8 cellular contexts compared by ENCODE assay signal in the genomic region with DNA sequence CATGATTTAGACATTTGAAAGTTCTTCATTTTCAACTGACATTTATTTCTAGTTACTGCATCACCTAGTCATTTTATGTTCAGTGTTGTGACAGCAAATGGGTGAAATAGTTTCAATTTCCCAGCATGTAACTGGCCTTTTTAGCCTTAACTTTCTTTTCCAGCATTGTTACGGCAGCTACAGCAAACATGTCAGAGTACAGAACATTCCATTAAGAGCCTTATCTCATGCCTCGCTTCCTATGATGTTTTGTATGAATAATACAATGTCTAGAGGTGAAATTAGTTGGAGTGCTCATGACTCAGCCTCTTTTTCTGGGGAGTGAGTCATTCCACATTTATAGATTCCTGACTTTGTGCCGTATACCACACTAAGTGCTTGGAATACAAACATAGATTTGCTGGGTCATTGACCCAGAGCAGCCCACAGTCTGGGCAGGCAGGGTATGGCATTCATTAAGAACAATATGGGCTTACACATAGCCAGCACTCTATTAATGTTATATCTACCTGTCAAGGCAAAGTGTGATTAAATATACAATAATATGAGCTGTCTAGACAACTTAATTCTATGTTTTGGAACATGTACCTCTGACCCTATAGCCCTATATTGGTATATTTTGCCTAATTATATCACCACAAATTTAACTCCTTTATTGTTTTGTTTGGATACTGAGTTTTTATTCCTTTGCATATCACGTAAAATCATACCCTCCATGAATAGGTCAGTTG.
DNase-seq lines count a peak whose midpoint lies in the region; ATAC-seq and TF ChIP-seq lines count a peak whose summit lies in the region.

No MANE protein-coding gene starts in this region.

- CTCF ChIA-PET in HEK293 (lab: Yijun Ruan, JAX): interaction anchor here (0.6 to 1.8 kb wide), 10 partner anchors 11 to 465 kb away, joined by 3 to 5 read pairs (median 3); no protein-coding TSS in a partner anchor
- CTCF ChIA-PET in OCI-LY7 (lab: Charles Lee; ENCODE audit: unreplicated experiment): no interaction called here

- H3K27ac ChIP-seq in HEK293 (ENCODE audit: extremely low read depth, low read depth, low read length): peak overlapping the region; percentile 88
- H3K27ac ChIP-seq in heart left ventricle: peak overlapping the region; percentile 58 to 93 (median 86)
- H3K27ac ChIP-seq in spleen: peak overlapping the region in 5 of 8 donors; percentile 29 to 70 (median 61)
- no peak overlapping the region for H3K27ac ChIP-seq in OCI-LY7 (ENCODE audit: low read depth, low read length, poor library complexity, severe bottlenecking)

- no peaks in the 10 kb centered on the region for H3K79me2 ChIP-seq in OCI-LY7 (ENCODE audit: insufficient read depth, low read depth, low read length)

- ATAC-seq in heart left ventricle (peak; percentile 96 to 98 (median 98)), HG03097 (IDR thresholded peaks at IDR 0.05; ENCODE audit: low FRiP score, unreplicated experiment) (no peak), GM18502 (IDR thresholded peaks at IDR 0.05; ENCODE audit: poor library complexity, unreplicated experiment) (no peak)
- no peak for ATAC-seq in activated naive CD4-positive, alpha-beta T cell treated with anti-CD3 and anti-CD28 coated beads, Interleukin-2, amount 50 U/mL, for 72 hours

- H3K27me3 ChIP-seq in heart left ventricle (no peaks in the 10 kb centered on the region), spleen (replicated peaks in 1 of 7) (no peaks in the 10 kb centered on the region)

- peak; percentile 69 to 81 for DNase-seq in SHP77 (lab: John Stamatoyannopoulos, UW)
- DNase-seq in heart left ventricle: peak in 4 of 5 donors; percentile 21 to 49 (median 39)
- DNase-seq in spleen: no peak
- no peak for DNase-seq in activated naive CD4-positive, alpha-beta T cell treated with anti-CD3 and anti-CD28 coated beads, Interleukin-2, amount 50 U/mL, for 72 hours (ENCODE audit: low spot score in 2 of 2)
- DNase-seq in OCI-LY7 (ENCODE audit: low spot score): no peak

- TF ChIP-seq CTCF in HEK293 (tag by site-specific recombination; IDR thresholded peaks at IDR 0.05) (no peak), heart left ventricle (IDR thresholded peaks at IDR 0.05) (no peak), spleen (IDR thresholded peaks at IDR 0.05 in 8 of 11, conservative IDR thresholded peaks at IDR 0.05 in 3 of 11) (no peak), OCI-LY7 (conservative IDR thresholded peaks at IDR 0.05; ENCODE audit: low read length) (no peak)

- H4K20me1 ChIP-seq in OCI-LY7 (ENCODE audit: insufficient read depth, low read length): no peaks in the 10 kb centered on the region

- H3K36me3 Mint-ChIP-seq in activated naive CD4-positive, alpha-beta T cell treated with anti-CD3 and anti-CD28 coated beads, Interleukin-2, amount 50 U/mL, for 72 hours: peaks cover 0 to 9% of the 10 kb centered on the region in 2 donors

- peaks cover 20 to 26% of the 10 kb centered on the region in 2 donors for H3K9me3 Mint-ChIP-seq in activated naive CD4-positive, alpha-beta T cell treated with anti-CD3 and anti-CD28 coated beads, Interleukin-2, amount 50 U/mL, for 72 hours

- no peaks in the 10 kb centered on the region; the same call in 1 of the 2 replicates for H3K9me3 ChIP-seq in HEK293 (ENCODE audit: control insufficient read depth, insufficient read depth, low read depth, low read length)
- peaks cover 0 to 56% (median 9%) of the 10 kb centered on the region in 12 donors for H3K9me3 ChIP-seq in heart left ventricle
- peaks cover 0 to 31% (median 21%) of the 10 kb centered on the region in 8 donors for H3K9me3 ChIP-seq in spleen
- H3K9me3 ChIP-seq in OCI-LY7 (ENCODE audit: low read length): no peaks in the 10 kb centered on the region

- H3K9me2 ChIP-seq in OCI-LY7 (ENCODE audit: insufficient read depth, low read length): no peaks in the 10 kb centered on the region

- H3K36me3 ChIP-seq in HEK293 (ENCODE audit: control insufficient read depth in 2 of 2, insufficient read depth in 1 of 2, low read length in 2 of 2): no peaks in the 10 kb centered on the region
- H3K36me3 ChIP-seq in heart left ventricle: no peaks in the 10 kb centered on the region
- no peaks in the 10 kb centered on the region for H3K36me3 ChIP-seq in spleen
- no peaks in the 10 kb centered on the region for H3K36me3 ChIP-seq in OCI-LY7 (ENCODE audit: insufficient read depth, low read length)

- intact Hi-C loops in heart left ventricle (cut with DNase I): loop anchor here in 3 of 10 donors (5.0 to 10.0 kb wide), 3 partner anchors 59 to 74 kb away; a partner anchor contains a TSS
- intact Hi-C loops in spleen (cut with DNase I; ENCODE audit: low total_unique reads): no loop called here
- intact Hi-C loops in OCI-LY7 (cut with micrococcal nuclease; ENCODE audit: unreplicated experiment): no loop called here

- WGBS in heart left ventricle, 4 donors: 17 to 26% (median 23%) methylated on average over 4 of the region's 4 CpGs
- WGBS in spleen, 5 donors: 50 to 74% (median 65%) methylated on average over 4 of the region's 4 CpGs

- no peak overlapping the region for H2AFZ ChIP-seq in OCI-LY7 (ENCODE audit: low read length)

- H3K4me1 ChIP-seq in HEK293 (ENCODE audit: control insufficient read depth, insufficient read depth, low read length): peaks cover 8% of the 10 kb centered on the region
- H3K4me1 ChIP-seq in heart left ventricle: peaks cover 0 to 28% (median 16%) of the 10 kb centered on the region in 12 donors
- H3K4me1 ChIP-seq in spleen: no peaks in the 10 kb centered on the region
- no peaks in the 10 kb centered on the region for H3K4me1 ChIP-seq in OCI-LY7 (ENCODE audit: insufficient read depth, low read length, poor library complexity, severe bottlenecking)

- BruUV-seq in OCI-LY7 (replicated peaks; lab: Mats Ljungman, UMichigan): no TSS peak

- no peak overlapping the region for H3K4me2 ChIP-seq in OCI-LY7 (ENCODE audit: low read length)

- POLR2A ChIA-PET in HEK293 (lab: Yijun Ruan, JAX) (interaction anchor here (0.6 to 2.4 kb wide), 6 partner anchors 20 to 1777 kb away, joined by 3 to 23 read pairs (median 4); a partner anchor contains a TSS), OCI-LY7 (lab: Charles Lee) (no interaction called here)

- TF ChIP-seq POLR2A in heart left ventricle (IDR thresholded peaks at IDR 0.05) (no peak), spleen (IDR thresholded peaks at IDR 0.05) (no peak)

- H3K4me3 ChIP-seq in HEK293 (ENCODE audit: low read depth, low read length) (no peak overlapping the region), heart left ventricle (peak overlapping the region in 4 of 12 donors; percentile 6 to 24 (median 15)), spleen (no peak overlapping the region), OCI-LY7 (ENCODE audit: low read depth, low read length, poor library complexity, severe bottlenecking) (no peak overlapping the region)

- no peak overlapping the region for H3K27ac Mint-ChIP-seq in activated naive CD4-positive, alpha-beta T cell treated with anti-CD3 and anti-CD28 coated beads, Interleukin-2, amount 50 U/mL, for 72 hours

TF ChIP-seq in HEK293, 187 proteins besides CTCF, POLR2A, EP300 and RAD21 (continues in another document):
- TF ChIP-seq BCL11A (tag by site-specific recombination; IDR thresholded peaks at IDR 0.05; ENCODE audit: low read depth): peak; percentile 40; the same call in 1 of the 2 replicates
- peak; percentile 86 for TF ChIP-seq ZNF366 (tag by site-specific recombination; conservative IDR thresholded peaks at IDR 0.05)
- TF ChIP-seq ZBTB7A (tag by site-specific recombination; IDR thresholded peaks at IDR 0.05; ENCODE audit: low read depth): no peak
- TF ChIP-seq ZSCAN23 (tag by site-specific recombination; IDR thresholded peaks at IDR 0.05): peak; percentile 70; the same call in 1 of the 2 replicates
- TF ChIP-seq ZNF76 (tag by site-specific recombination; IDR thresholded peaks at IDR 0.05; ENCODE audit: borderline replicate concordance, low read depth): 0 out of 2 replicates have a peak, but pooled peaks have one; percentile 30
- peak; percentile 27 for TF ChIP-seq ZNF623 (tag by site-specific recombination; IDR thresholded peaks at IDR 0.05)
- TF ChIP-seq SCRT1 (tag by site-specific recombination; IDR thresholded peaks at IDR 0.05; ENCODE audit: borderline replicate concordance): no peak
- TF ChIP-seq ZNF560 (tag by site-specific recombination; IDR thresholded peaks at IDR 0.05; ENCODE audit: borderline replicate concordance): no peak
- peak; percentile 53; the same call in 1 of the 2 replicates for TF ChIP-seq ZNF10 (tag by site-specific recombination; IDR thresholded peaks at IDR 0.05)
- TF ChIP-seq ZNF2 (tag by site-specific recombination; IDR thresholded peaks at IDR 0.05): peak; percentile 37; the same call in 1 of the 2 replicates
- peak; percentile 91 for TF ChIP-seq KLF10 (tag by site-specific recombination; IDR thresholded peaks at IDR 0.05)
- TF ChIP-seq, protein P1, sequence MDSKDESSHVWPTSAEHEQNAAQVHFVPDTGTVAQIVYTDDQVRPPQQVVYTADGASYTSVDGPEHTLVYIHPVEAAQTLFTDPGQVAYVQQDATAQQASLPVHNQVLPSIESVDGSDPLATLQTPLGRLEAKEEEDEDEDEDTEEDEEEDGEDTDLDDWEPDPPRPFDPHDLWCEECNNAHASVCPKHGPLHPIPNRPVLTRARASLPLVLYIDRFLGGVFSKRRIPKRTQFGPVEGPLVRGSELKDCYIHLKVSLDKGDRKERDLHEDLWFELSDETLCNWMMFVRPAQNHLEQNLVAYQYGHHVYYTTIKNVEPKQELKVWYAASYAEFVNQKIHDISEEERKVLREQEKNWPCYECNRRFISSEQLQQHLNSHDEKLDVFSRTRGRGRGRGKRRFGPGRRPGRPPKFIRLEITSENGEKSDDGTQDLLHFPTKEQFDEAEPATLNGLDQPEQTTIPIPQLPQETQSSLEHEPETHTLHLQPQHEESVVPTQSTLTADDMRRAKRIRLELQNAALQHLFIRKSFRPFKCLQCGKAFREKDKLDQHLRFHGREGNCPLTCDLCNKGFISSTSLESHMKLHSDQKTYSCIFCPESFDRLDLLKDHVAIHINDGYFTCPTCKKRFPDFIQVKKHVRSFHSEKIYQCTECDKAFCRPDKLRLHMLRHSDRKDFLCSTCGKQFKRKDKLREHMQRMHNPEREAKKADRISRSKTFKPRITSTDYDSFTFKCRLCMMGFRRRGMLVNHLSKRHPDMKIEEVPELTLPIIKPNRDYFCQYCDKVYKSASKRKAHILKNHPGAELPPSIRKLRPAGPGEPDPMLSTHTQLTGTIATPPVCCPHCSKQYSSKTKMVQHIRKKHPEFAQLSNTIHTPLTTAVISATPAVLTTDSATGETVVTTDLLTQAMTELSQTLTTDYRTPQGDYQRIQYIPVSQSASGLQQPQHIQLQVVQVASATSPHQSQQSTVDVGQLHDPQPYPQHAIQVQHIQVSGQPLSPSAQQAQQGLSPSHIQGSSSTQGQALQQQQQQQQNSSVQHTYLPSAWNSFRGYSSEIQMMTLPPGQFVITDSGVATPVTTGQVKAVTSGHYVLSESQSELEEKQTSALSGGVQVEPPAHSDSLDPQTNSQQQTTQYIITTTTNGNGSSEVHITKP (tag by site-specific recombination; IDR thresholded peaks at IDR 0.05): peak; percentile 85
- TF ChIP-seq ZNF354C (tag by site-specific recombination; IDR thresholded peaks at IDR 0.05; ENCODE audit: borderline replicate concordance, low read depth): no peak
- peak; percentile 52 for TF ChIP-seq ZBTB8A (tag by site-specific recombination; IDR thresholded peaks at IDR 0.05)

Comparison
In these comparisons a context has a peak if more than half of its experiments do, and no peak if none do; other contexts are left out.
1. DNase-seq: peak in SHP77 (2 of 2) and heart left ventricle (4 of 5); none in spleen (single experiment), activated naive CD4-positive, alpha-beta T cell treated with anti-CD3 and anti-CD28 coated beads, Interleukin-2, amount 50 U/mL, for 72 hours (0 of 2) and OCI-LY7 (single experiment).
2. ATAC-seq: peak in heart left ventricle (4 of 4); none in HG03097 (single experiment), GM18502 (single experiment) and activated naive CD4-positive, alpha-beta T cell treated with anti-CD3 and anti-CD28 coated beads, Interleukin-2, amount 50 U/mL, for 72 hours (0 of 2).